8 cellular contexts compared by ENCODE assay signal in the genomic region with DNA sequence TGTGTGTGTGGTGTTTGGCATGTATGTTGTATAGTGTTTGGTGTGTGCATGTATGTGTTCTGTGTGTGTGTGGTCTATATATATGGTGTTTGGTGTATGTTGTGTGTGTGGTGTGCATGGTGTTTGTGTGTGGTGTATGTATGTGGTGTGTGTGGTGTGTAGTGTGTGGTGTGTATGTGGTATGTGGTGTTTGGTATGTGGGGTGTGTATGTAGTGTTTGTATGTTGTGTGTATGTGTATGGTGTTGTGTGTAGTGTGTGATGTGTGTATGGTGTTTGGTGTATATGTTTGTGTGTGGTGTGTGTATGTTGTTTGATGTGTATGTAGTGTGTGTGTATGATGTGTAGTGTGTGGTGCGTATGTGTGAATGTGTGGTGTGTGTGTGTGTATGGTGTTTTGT.
"Had no signal": no experiment of that assay in that cellular context is flagged by ENCODE, and none has a peak within 500 bp of the region (broad histone marks: within the 10 kb centered on the region; RNA-seq: fewer than 3 reads in every experiment).

No MANE protein-coding gene starts in this region.

- H3K9me3 ChIP-seq: HAP-1 had no signal

- DNase-seq: GM23248, GOT3, Karpas-422, KBM-7 had no signal

- H3K27ac ChIP-seq: GM23248, KMS-11 had no signal

- H3K4me2 ChIP-seq: KMS-11 had no signal

- H3K4me1 ChIP-seq: HAP-1 had no signal

- H3K4me3 ChIP-seq: GM23248, HAP-1 had no signal

- H3K9ac ChIP-seq: GM23248, KMS-11 had no signal

- H3K36me3 ChIP-seq: HAP-1 had no signal

- H2AFZ ChIP-seq: GM23248 had no signal

- FAIRE-seq: H54, HTR-8/SVneo had no signal
